13 cellular contexts compared by ENCODE assay signal in genomic region chr22:27775698-27776409, GRCh38. TPM values are rescaled to one million over a fixed set of nuclear protein-coding genes. Genes with fewer than 3 reads are reported as not detected.
DNase-seq lines count a peak whose midpoint lies in the region; TF ChIP-seq lines count a peak whose summit lies in the region.
"Had no signal": no experiment of that assay in that cellular context is flagged by ENCODE, and none has a peak within 500 bp of the region (broad histone marks: within the 10 kb centered on the region; RNA-seq: fewer than 3 reads in every experiment).

No MANE protein-coding gene starts in this region.

- H3K4me1 ChIP-seq in muscle layer of colon (ENCODE audit: insufficient read depth, low read length) = peaks cover 19% of the 10 kb centered on the region
- peaks cover 0 to 4% of the 10 kb centered on the region in 2 donors for H3K4me1 ChIP-seq in thyroid gland
- H3K4me1 ChIP-seq: prostate gland had no signal

- H3K36me3 ChIP-seq in muscle layer of colon (ENCODE audit: insufficient read depth, low read length) (no peaks in the 10 kb centered on the region), thyroid gland (no peaks in the 10 kb centered on the region)
- H3K36me3 ChIP-seq: prostate gland had no signal

- H3K27ac ChIP-seq in caudate nucleus (ENCODE audit: low read depth, low read length) = peak overlapping the region; percentile 73
- H3K27ac ChIP-seq in muscle layer of colon (ENCODE audit: low read depth, low read length) = peak overlapping the region; percentile 30
- H3K27ac ChIP-seq in thyroid gland = peak overlapping the region in 2 of 3 donors; percentile 33 to 62
- H3K27ac ChIP-seq: 22Rv1 had no signal

- DNase-seq in NCI-H1105 treated with DMSO at 0.1 percent for 48 hours (lab: John Stamatoyannopoulos, UW) (peak; percentile 56), NCI-H1105 (lab: John Stamatoyannopoulos, UW) (no peak), caudate nucleus (lab: John Stamatoyannopoulos, UW) (no peak), thyroid gland (no peak), NCI-H187 treated with DMSO at 0.1 percent for 48 hours (lab: John Stamatoyannopoulos, UW) (no peak), cortex of kidney (lab: John Stamatoyannopoulos, UW) (no peak), NK-92 (lab: John Stamatoyannopoulos, UW; ENCODE audit: unreplicated experiment) (no peak)
- DNase-seq: activated naive CD4-positive, alpha-beta T cell treated with anti-CD3 and anti-CD28 coated beads, Interleukin-2, amount 10 ng/mL, durations not matched to agents 7 days and 5 days; COR-L47; T1000 had no signal

- H3K4me3 ChIP-seq in muscle layer of colon (ENCODE audit: low read depth in 1 of 2, low read length in 2 of 2) (peak overlapping the region in 1 of 2 donors; percentile 5), thyroid gland (replicated peaks in 1 of 3) (no peak overlapping the region)
- H3K4me3 ChIP-seq: prostate gland had no signal

- H3K9me3 ChIP-seq in muscle layer of colon (ENCODE audit: low read length) (no peaks in the 10 kb centered on the region), thyroid gland (no peaks in the 10 kb centered on the region)
- H3K9me3 ChIP-seq: prostate gland had no signal

- 40 to 55% methylated on average over 14 of the region's 14 CpGs for WGBS in thyroid gland, 2 donors

- intact Hi-C loops in thyroid gland (cut with DNase I) = no loop called here

- TF ChIP-seq POLR2A in thyroid gland (IDR thresholded peaks at IDR 0.05) = no peak

- H3K27me3 ChIP-seq in muscle layer of colon (ENCODE audit: control insufficient read depth in 1 of 2, insufficient read depth in 2 of 2, low read length in 2 of 2) (no peaks in the 10 kb centered on the region), thyroid gland (no peaks in the 10 kb centered on the region)

- TF ChIP-seq CTCF in thyroid gland (IDR thresholded peaks at IDR 0.05) = no peak

- H3K9ac ChIP-seq in muscle layer of colon (ENCODE audit: low read length) = no peak overlapping the region

RNA-seq across cellular contexts. Expression of gene MN1, which starts 25.7 kb away (rescaled TPM):
- 1 to 10 TPM; 2.5 to 4.5 (median 2.9) TPM for total RNA-seq in thyroid gland
